ENCODE assay signal across 2 cellular contexts in genomic region chr19:2639999-2640398, GRCh38.
A peak's percentile ranks its signal among the peaks of the same experiment; 100 is the strongest.
TF ChIP-seq lines count a peak whose summit lies in the region.

No MANE protein-coding gene starts in this region.

TF ChIP-seq in HepG2, 621 proteins besides CTCF, POLR2A, EP300 and RAD21 (continued from another document):
- TF ChIP-seq HNRNPK (IDR thresholded peaks at IDR 0.05; ENCODE audit: low read depth, low read length, poor library complexity, severe bottlenecking) (peak; percentile 53), PCBP2 (optimal IDR thresholded peaks at IDR 0.05; ENCODE audit: low read depth, low read length, poor library complexity, severe bottlenecking) (peak; percentile 84), ZNF512 (CRISPR knock-in tag; IDR thresholded peaks at IDR 0.05) (peak; percentile 78; the same call in 1 of the 2 replicates)

TF ChIP-seq in HEK293T, 16 proteins besides CTCF, POLR2A, EP300 and RAD21 (continued from another document):
- TF ChIP-seq CTBP1 (IDR thresholded peaks at IDR 0.05; ENCODE audit: borderline replicate concordance) (no peak), ELF4 (IDR thresholded peaks at IDR 0.05) (no peak), HDGF (IDR thresholded peaks at IDR 0.05; ENCODE audit: borderline replicate concordance) (no peak), ARNT (IDR thresholded peaks at IDR 0.05) (no peak), SP1 (IDR thresholded peaks at IDR 0.05) (no peak), FOXM1 (IDR thresholded peaks at IDR 0.05; ENCODE audit: borderline replicate concordance) (no peak)
